ENCODE assay signal across 9 cellular contexts in genomic region chr1:110829955-110830553, GRCh38. TPM values are rescaled to one million over a fixed set of nuclear protein-coding genes. Genes with fewer than 3 reads are reported as not detected.
DNase-seq lines count a peak whose midpoint lies in the region; ATAC-seq, FAIRE-seq and TF ChIP-seq lines count a peak whose summit lies in the region.
"Had no signal": no experiment of that assay in that cellular context is flagged by ENCODE, and none has a peak within 500 bp of the region (broad histone marks: within the 10 kb centered on the region; RNA-seq: fewer than 3 reads in every experiment).

No MANE protein-coding gene starts in this region.

- H2AFZ ChIP-seq in IMR-90 (replicated peaks; ENCODE audit: low read length, poor library complexity): no peak overlapping the region

- H3K36me3 ChIP-seq in IMR-90 (ENCODE audit: control insufficient read depth, insufficient read depth, low read length) (no peaks in the 10 kb centered on the region), thyroid gland (no peaks in the 10 kb centered on the region)

- ATAC-seq in A549 (peak; percentile 47 to 71; a peak in 3 of 6 replicates), IMR-90 (ENCODE audit: low read depth) (peak; percentile 51; the same call in 1 of the 2 replicates)

- no peak overlapping the region for H2BK15ac ChIP-seq in IMR-90 (ENCODE audit: low read depth, low read length)

- H3K27me3 ChIP-seq in IMR-90 (ENCODE audit: control insufficient read depth, insufficient read depth, low read length) (no peaks in the 10 kb centered on the region), thyroid gland (no peaks in the 10 kb centered on the region)

- POLR2A ChIA-PET in A549 (lab: Yijun Ruan, JAX) (no interaction called here), IMR-90 (lab: Charles Lee; ENCODE audit: unreplicated experiment) (interaction anchor here (0.6 kb wide), 1 partner anchor 14 kb away, joined by 3 read pairs; no protein-coding TSS in a partner anchor)

- no peaks in the 10 kb centered on the region for H3K4me1 ChIP-seq in A549
- H3K4me1 ChIP-seq in IMR-90 (ENCODE audit: control insufficient read depth, insufficient read depth, low read length): no peaks in the 10 kb centered on the region
- H3K4me1 ChIP-seq in thyroid gland: no peaks in the 10 kb centered on the region

- CTCF ChIA-PET in A549 (lab: Yijun Ruan, JAX) (interaction anchor here (0.6 to 1.6 kb wide), 3 partner anchors 18 to 699 kb away, joined by 3 to 5 read pairs (median 3); no protein-coding TSS in a partner anchor), IMR-90 (lab: Yijun Ruan, JAX) (no interaction called here)

- peak; percentile 34 for TF ChIP-seq CTCF in A549 (IDR thresholded peaks at IDR 0.05)
- TF ChIP-seq CTCF in IMR-90 (conservative IDR thresholded peaks at IDR 0.05; ENCODE audit: low read depth, low read length): peak; percentile 42
- peak; percentile 68 for TF ChIP-seq CTCF in neural crest cell (conservative IDR thresholded peaks at IDR 0.05)
- TF ChIP-seq CTCF in thyroid gland (IDR thresholded peaks at IDR 0.05): peak in 3 of 6 experiments; percentile 20 to 43 (median 26)

- H3K18ac ChIP-seq in IMR-90 (ENCODE audit: low read depth, low read length): no peak overlapping the region

- no peak overlapping the region for H4K8ac ChIP-seq in IMR-90 (ENCODE audit: low read depth in 2 of 2, low read length in 2 of 2)

- H3K27ac Mint-ChIP-seq in neural crest cell (ENCODE audit: unreplicated experiment): no peak overlapping the region

- no peak overlapping the region for H4K5ac ChIP-seq in IMR-90 (ENCODE audit: low read depth, low read length)

- H3K27ac ChIP-seq in A549 (no peak overlapping the region), IMR-90 (ENCODE audit: insufficient read depth, low read length) (no peak overlapping the region), thyroid gland (no peak overlapping the region)

- no peak overlapping the region for H2AK9ac ChIP-seq in IMR-90 (replicated peaks; ENCODE audit: low read depth, low read length, poor library complexity)

- 8% methylated on average over 5 of the region's 5 CpGs for WGBS in A549 (ENCODE audit: missing lambda C conversion rate)
- WGBS in IMR-90 (ENCODE audit: extremely low coverage in 2 of 2, insufficient read length in 1 of 2), 2 experiments: no CpG with 5 or more reads among the region's 5 CpGs
- WGBS in thyroid gland, 2 donors: 44 to 54% methylated on average over 5 of the region's 5 CpGs

- no peak overlapping the region for H2AK5ac ChIP-seq in IMR-90 (ENCODE audit: low read depth, low read length)

- H3K9me1 ChIP-seq in IMR-90 (ENCODE audit: insufficient read depth, low read length): no peaks in the 10 kb centered on the region

- in situ Hi-C loops in G401 (cut with HindIII; ENCODE audit: low sequenced_read_pairs) (no loop called here), IMR-90 (cut with MboI; ENCODE audit: low sequenced_read_pairs) (no loop called here)

- H3K9ac ChIP-seq in IMR-90 (ENCODE audit: low read depth, low read length): no peak overlapping the region

- DNase-seq in A549 (ENCODE audit: low read depth in 1 of 2, low spot score in 1 of 2) (peak; percentile 3 to 42), G401 (ENCODE audit: low spot score) (peak; percentile 8), IMR-90 (peak; percentile 17), RPMI8226 (peak; percentile 64), cerebellar cortex (ENCODE audit: low spot score) (peak; percentile 27), neural crest cell (ENCODE audit: low read depth, low spot score) (no peak), thyroid gland (no peak), cerebellum (ENCODE audit: low spot score) (no peak)

- no peak overlapping the region for H3K4me3 Mint-ChIP-seq in neural crest cell

- TF ChIP-seq EP300 in A549 (IDR thresholded peaks at IDR 0.05): no peak

- no peaks in the 10 kb centered on the region for H3K79me1 ChIP-seq in IMR-90 (ENCODE audit: low read depth in 1 of 2, low read length in 2 of 2)

- no peak overlapping the region for H2BK120ac ChIP-seq in IMR-90 (ENCODE audit: low read depth, low read length)

- intact Hi-C loops in IMR-90 (cut with micrococcal nuclease) (no loop called here), thyroid gland (cut with DNase I) (no loop called here)

- TF ChIP-seq RAD21 in A549 (conservative IDR thresholded peaks at IDR 0.05 in 1 of 2, IDR thresholded peaks at IDR 0.05 in 1 of 2): 0 out of 5 replicates have a peak, but pooled peaks of 1 of the 2 experiments have one; percentile 22
- TF ChIP-seq RAD21 in IMR-90 (IDR thresholded peaks at IDR 0.05; ENCODE audit: low read length): no peak

- H3K23ac ChIP-seq in IMR-90 (ENCODE audit: low read depth, low read length): no peak overlapping the region

- peaks cover 60% of the 10 kb centered on the region for H3K27me3 Mint-ChIP-seq in neural crest cell (ENCODE audit: low read depth)

- no peaks in the 10 kb centered on the region for H3K36me3 Mint-ChIP-seq in neural crest cell (ENCODE audit: low read depth)

- H3K14ac ChIP-seq in IMR-90 (replicated peaks; ENCODE audit: low read depth, low read length): no peak overlapping the region

- no peaks in the 10 kb centered on the region for H3K9me3 Mint-ChIP-seq in neural crest cell

- no peak for FAIRE-seq in A549 (lab: Jason Lieb, UNC)

- no peak overlapping the region for H2BK20ac ChIP-seq in IMR-90 (ENCODE audit: low read depth, low read length)

- no peak overlapping the region for H3K4ac ChIP-seq in IMR-90 (ENCODE audit: low read depth, low read length)

- H4K91ac ChIP-seq in IMR-90 (ENCODE audit: insufficient read depth, low read depth, low read length): no peak overlapping the region

- no TSS peak for BruUV-seq in IMR-90 (replicated peaks; lab: Mats Ljungman, UMichigan)

- no peaks in the 10 kb centered on the region for H3K9me3 ChIP-seq in A549
- no peaks in the 10 kb centered on the region for H3K9me3 ChIP-seq in IMR-90 (ENCODE audit: control insufficient read depth, insufficient read depth, low read length)
- no peaks in the 10 kb centered on the region for H3K9me3 ChIP-seq in thyroid gland

- dilution Hi-C loops in IMR-90 (cut with HindIII; ENCODE audit: low sequenced_read_pairs, unreplicated experiment): no loop called here

- TF ChIP-seq POLR2A in A549 (IDR thresholded peaks at IDR 0.05; ENCODE audit: low read length) (no peak), IMR-90 (IDR thresholded peaks at IDR 0.05; ENCODE audit: low read depth, low read length) (no peak), thyroid gland (IDR thresholded peaks at IDR 0.05) (no peak)

- H3K4me1 Mint-ChIP-seq in neural crest cell: no peaks in the 10 kb centered on the region

- H2BK5ac ChIP-seq in IMR-90 (ENCODE audit: low read depth, low read length, poor library complexity, severe bottlenecking): no peak overlapping the region

- H3K4me2 ChIP-seq in A549 (no peak overlapping the region), IMR-90 (ENCODE audit: low read depth, low read length) (no peak overlapping the region)

- no peaks in the 10 kb centered on the region for H4K20me1 ChIP-seq in IMR-90 (ENCODE audit: insufficient read depth, low read length)

- H3K4me3 ChIP-seq in A549 (no peak overlapping the region), IMR-90 (ENCODE audit: insufficient read depth, low read depth, low read length) (no peak overlapping the region), thyroid gland (replicated peaks in 1 of 3) (no peak overlapping the region)

- H3K56ac ChIP-seq in IMR-90 (ENCODE audit: extremely low read depth, insufficient read depth, low read length): no peak overlapping the region

TF ChIP-seq in A549, 52 proteins besides CTCF, POLR2A, EP300 and RAD21 (continues in another document):
- TF ChIP-seq ZSCAN20 (CRISPR knock-in tag; IDR thresholded peaks at IDR 0.05): no peak
- TF ChIP-seq TFCP2L1 (CRISPR knock-in tag; IDR thresholded peaks at IDR 0.05): no peak
- no peak for TF ChIP-seq MAZ (IDR thresholded peaks at IDR 0.05; ENCODE audit: borderline replicate concordance, low read depth, low read length)
- no peak for TF ChIP-seq RARB (CRISPR knock-in tag; IDR thresholded peaks at IDR 0.05)
- TF ChIP-seq EHMT2 (IDR thresholded peaks at IDR 0.05; ENCODE audit: low read depth): no peak
- no peak for TF ChIP-seq NFE2L2 (conservative IDR thresholded peaks at IDR 0.05; ENCODE audit: low read length)
- no peak for TF ChIP-seq PHF8 (IDR thresholded peaks at IDR 0.05; ENCODE audit: borderline replicate concordance, low read depth)
- no peak for TF ChIP-seq ESRRA (IDR thresholded peaks at IDR 0.05; ENCODE audit: borderline replicate concordance, low read length)
- no peak for TF ChIP-seq JUN (IDR thresholded peaks at IDR 0.05)
- TF ChIP-seq EHF (CRISPR knock-in tag; IDR thresholded peaks at IDR 0.05): no peak
- no peak for TF ChIP-seq CBX2 (IDR thresholded peaks at IDR 0.05; ENCODE audit: borderline replicate concordance, low read depth)
- TF ChIP-seq ZNF302 (CRISPR knock-in tag; IDR thresholded peaks at IDR 0.05): no peak
- no peak for TF ChIP-seq HDAC2 (IDR thresholded peaks at IDR 0.05)

TF ChIP-seq in IMR-90, 13 proteins besides CTCF, POLR2A, EP300 and RAD21 (continues in another document):
- TF ChIP-seq USF2 (IDR thresholded peaks at IDR 0.05; ENCODE audit: low read depth, low read length) (no peak), NFE2L2 (IDR thresholded peaks at IDR 0.05; ENCODE audit: low read depth, low read length) (no peak), RFX5 (IDR thresholded peaks at IDR 0.05; ENCODE audit: low read depth, low read length) (no peak), MXI1 (IDR thresholded peaks at IDR 0.05; ENCODE audit: borderline replicate concordance, low read depth, low read length) (no peak), RCOR1 (IDR thresholded peaks at IDR 0.05; ENCODE audit: insufficient replicate concordance, low read length) (no peak), BHLHE40 (IDR thresholded peaks at IDR 0.05; ENCODE audit: low read depth, low read length) (no peak), MAFK (IDR thresholded peaks at IDR 0.05; ENCODE audit: low read depth, low read length) (no peak), MAZ (IDR thresholded peaks at IDR 0.05; ENCODE audit: borderline replicate concordance, low read depth, low read length) (no peak)

RNA-seq across cellular contexts. Expression of gene CD53, which starts 42.9 kb away (rescaled TPM):
- not detected in 2 replicates for polyA plus RNA-seq in A549 (2011; rRNA removed)
- 0.04 TPM in 1 of 2 replicates, not detected in the other for polyA plus RNA-seq in A549 (2012; cell fraction: cytosol; rRNA removed)
- not detected in 2 replicates for polyA plus RNA-seq in A549 (2012; cell fraction: nucleus; rRNA removed)
- not detected in 3 replicates for polyA plus RNA-seq in A549 (2017; fragmentation: RNase III; extraction: RNeasy Plus Mini Kit Qiagen cat#74134 plus additional on column Dnase treatment)
- not detected in 2 replicates for polyA minus RNA-seq in A549 (2011; rRNA and poly(A)+ RNA removed)
- total RNA-seq in G401 (2014; rRNA removed; shearing (Covaris generic)): not detected in 2 replicates
- not detected in 2 replicates for total RNA-seq in IMR-90 (2012; rRNA removed)
- not detected in 2 replicates for polyA plus RNA-seq in IMR-90 (2012; rRNA removed)
- polyA plus RNA-seq in IMR-90 (2012; cell fraction: cytosol; rRNA removed): not detected in 2 replicates
- polyA plus RNA-seq in IMR-90 (2012; cell fraction: nucleus; rRNA removed; ENCODE audit: low replicate concordance): not detected in 2 replicates
- total RNA-seq in neural crest cell: not detected in 2 replicates
- 10 to 100 TPM; 11.6 to 31.0 (median 13.9) TPM for total RNA-seq in thyroid gland
- 8.4 TPM for total RNA-seq in cerebellum
- polyA plus RNA-seq: neural cell had no signal

Comparison
In these comparisons a context has a peak if more than half of its experiments do, and no peak if none do; other contexts are left out.
1. DNase-seq: peak in A549 (2 of 2), G401 (single experiment), IMR-90 (single experiment), RPMI8226 (single experiment) and cerebellar cortex (single experiment); none in neural crest cell (single experiment), thyroid gland (0 of 2) and cerebellum (single experiment).